ENCODE assay signal across 1 cellular context in genomic region chr11:127126956-127127355, GRCh38.
TF ChIP-seq lines count a peak whose summit lies in the region.

No MANE protein-coding gene starts in this region.

TF ChIP-seq in GM23338, 12 proteins besides CTCF, POLR2A, EP300 and RAD21 (continued from another document):
- no peak for TF ChIP-seq ZNF462 (CRISPR knock-in tag; IDR thresholded peaks at IDR 0.05)
- no peak for TF ChIP-seq EZH2 (IDR thresholded peaks at IDR 0.05; ENCODE audit: low read depth, unreplicated experiment)
- no peak for TF ChIP-seq NANOG (IDR thresholded peaks at IDR 0.05; ENCODE audit: borderline replicate concordance)
- no peak for TF ChIP-seq ZNF114 (CRISPR knock-in tag; IDR thresholded peaks at IDR 0.05)
- no peak for TF ChIP-seq STAT1 (IDR thresholded peaks at IDR 0.05; ENCODE audit: unreplicated experiment)
- TF ChIP-seq EZH2phosphoT487 (IDR thresholded peaks at IDR 0.05; ENCODE audit: unreplicated experiment): no peak
- TF ChIP-seq JUNB (IDR thresholded peaks at IDR 0.05; ENCODE audit: unreplicated experiment): no peak
- no peak for TF ChIP-seq POLR2AphosphoS5 (IDR thresholded peaks at IDR 0.05; ENCODE audit: low read depth)
